ENCODE assay signal across 25 cellular contexts in the genomic region with DNA sequence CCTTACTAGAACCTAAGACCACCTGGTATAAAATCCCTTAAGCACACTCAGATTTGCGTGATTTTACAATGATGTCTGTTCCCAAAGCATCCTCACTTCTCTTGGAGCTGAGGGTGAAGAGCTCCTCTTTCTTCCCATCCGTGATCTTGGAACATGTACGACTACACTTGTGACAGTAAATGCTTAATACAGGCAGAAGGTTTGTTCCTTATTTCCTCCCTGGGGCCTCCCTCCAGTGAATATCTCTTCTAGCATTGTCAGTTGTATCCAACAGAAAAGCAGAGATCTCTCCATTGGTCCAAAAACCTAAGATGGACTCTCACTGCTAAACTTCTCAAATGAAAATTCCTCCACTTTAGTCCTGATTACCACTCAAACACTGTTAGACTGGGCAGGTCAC.
"Had no signal": no experiment of that assay in that cellular context is flagged by ENCODE, and none has a peak within 500 bp of the region (broad histone marks: within the 10 kb centered on the region; RNA-seq: fewer than 3 reads in every experiment).

No MANE protein-coding gene starts in this region.

- H3K27me3 ChIP-seq: colonic mucosa had no signal

- H3K4me3 ChIP-seq: colonic mucosa, esophagus squamous epithelium, gastrocnemius medialis, heart right ventricle, left lung, lower lobe of right lung had no signal

- H3K36me3 ChIP-seq: colonic mucosa, esophagus squamous epithelium, gastrocnemius medialis, heart right ventricle, left lung, lower lobe of right lung had no signal

- ATAC-seq: effector memory CD8-positive, alpha-beta T cell; esophagus mucosa; gastrocnemius medialis; heart right ventricle; left cardiac atrium; left lung; left ventricle myocardium superior; lower lobe of right lung had no signal

- H3K27ac ChIP-seq: colonic mucosa, epithelial cell of prostate, esophagus squamous epithelium, gastrocnemius medialis, heart right ventricle, left lung, lower lobe of right lung had no signal

- DNase-seq: colonic mucosa; cortex of kidney; effector CD8-positive, alpha-beta T cell; effector memory CD8-positive, alpha-beta T cell; endodermal cell; erythroblast; esophagus squamous epithelium; foreskin fibroblast; foreskin melanocyte; gastrocnemius medialis; glutamatergic neuron; head of caudate nucleus; heart right ventricle; hippocampal formation; left cardiac atrium; left lung; left ventricle myocardium superior; lower lobe of right lung; mesenchymal stem cell; midbrain had no signal

- H3K9me3 ChIP-seq: colonic mucosa, esophagus squamous epithelium, gastrocnemius medialis, heart right ventricle, left lung, lower lobe of right lung had no signal

- H3K4me1 ChIP-seq: colonic mucosa, esophagus squamous epithelium, gastrocnemius medialis, heart right ventricle, left lung, lower lobe of right lung had no signal

- FAIRE-seq: endometrium, islet of Langerhans, keratinocyte had no signal
